Comparison of ENCODE assay signal across 10 cellular contexts in the genomic region with DNA sequence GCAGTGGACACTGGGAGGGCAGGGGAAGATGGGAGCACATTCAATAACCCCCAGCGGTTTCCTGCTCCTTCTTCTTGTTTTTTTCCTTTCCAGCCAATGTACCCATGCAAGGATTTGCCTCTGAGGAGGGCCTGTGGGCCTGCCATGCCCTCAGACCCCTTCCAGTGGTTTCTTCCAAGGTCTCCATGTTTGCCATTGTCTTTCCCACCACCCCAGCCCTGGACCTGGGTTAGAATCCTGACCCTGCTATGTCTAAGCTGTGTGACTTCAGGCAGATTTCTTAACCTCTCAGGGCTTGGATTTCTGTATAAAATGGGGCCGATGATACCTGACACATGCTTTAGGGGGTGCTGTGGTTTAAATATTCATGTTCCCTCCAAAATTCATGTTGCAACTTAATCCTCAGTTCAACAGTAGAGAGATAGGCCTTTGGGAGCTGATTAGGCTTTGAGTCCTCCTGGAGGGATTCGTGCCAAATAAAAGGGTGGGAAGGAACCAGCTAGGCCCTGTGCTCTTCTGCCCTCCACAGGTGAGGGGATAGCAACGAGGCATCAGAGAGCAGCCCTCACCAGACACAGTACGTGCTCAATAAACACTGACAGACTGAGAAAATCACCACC. TPM values are rescaled to one million over a fixed set of nuclear protein-coding genes. Genes with fewer than 3 reads are reported as not detected.
DNase-seq lines count a peak whose midpoint lies in the region; ATAC-seq and TF ChIP-seq lines count a peak whose summit lies in the region.
"Had no signal": no experiment of that assay in that cellular context is flagged by ENCODE, and none has a peak within 500 bp of the region (broad histone marks: within the 10 kb centered on the region; RNA-seq: fewer than 3 reads in every experiment).

No MANE protein-coding gene starts in this region.

- no peak overlapping the region for H2AFZ ChIP-seq in fibroblast of lung (ENCODE audit: low read length)

- H3K27ac Mint-ChIP-seq in activated T-helper 17 cell treated with anti-CD3 and anti-CD28 coated beads, Interleukin-2, amount 50 U/mL, for 72 hours = no peak overlapping the region
- H3K27ac Mint-ChIP-seq: dendritic cell treated with granulocyte-macrophage colony-stimulating factor and Interleukin-4, amounts not matched to agents 40 ng/mL and 50 ng/mL, for 4 days had no signal

- no peak overlapping the region for H3K4me2 ChIP-seq in fibroblast of lung (ENCODE audit: extremely low read depth, insufficient read depth, low read length)

- no peaks in the 10 kb centered on the region for H3K9me3 ChIP-seq in Peyer's patch
- H3K9me3 ChIP-seq in fibroblast of lung (ENCODE audit: control insufficient read depth, insufficient read depth, low read depth, low read length) = no peaks in the 10 kb centered on the region
- H3K9me3 ChIP-seq in tibial artery = no peaks in the 10 kb centered on the region
- H3K9me3 ChIP-seq: suprapubic skin had no signal

- DNase-seq in GM13976 (ENCODE audit: low spot score) = no peak
- no peak for DNase-seq in Peyer's patch
- peak; percentile 41 to 62 for DNase-seq in fibroblast of lung (ENCODE audit: low read depth in 2 of 2)
- DNase-seq in tibial artery = no peak
- no peak for DNase-seq in NCI-H2196 (lab: John Stamatoyannopoulos, UW; ENCODE audit: unreplicated experiment)

- no peaks in the 10 kb centered on the region for H3K4me1 Mint-ChIP-seq in activated T-helper 17 cell treated with anti-CD3 and anti-CD28 coated beads, Interleukin-2, amount 50 U/mL, for 72 hours

- H3K27me3 Mint-ChIP-seq in activated T-helper 17 cell treated with anti-CD3 and anti-CD28 coated beads, Interleukin-2, amount 50 U/mL, for 72 hours = no peaks in the 10 kb centered on the region
- H3K27me3 Mint-ChIP-seq: dendritic cell treated with granulocyte-macrophage colony-stimulating factor and Interleukin-4, amounts not matched to agents 40 ng/mL and 50 ng/mL, for 4 days had no signal

- no peaks in the 10 kb centered on the region for H4K20me1 ChIP-seq in fibroblast of lung (ENCODE audit: control insufficient read depth, extremely low read depth, insufficient read depth, low read length)

- no peak overlapping the region for H3K9ac ChIP-seq in fibroblast of lung (ENCODE audit: insufficient read depth, low read length)

- H3K9me3 Mint-ChIP-seq in activated T-helper 17 cell treated with anti-CD3 and anti-CD28 coated beads, Interleukin-2, amount 50 U/mL, for 72 hours = no peaks in the 10 kb centered on the region
- H3K9me3 Mint-ChIP-seq: dendritic cell treated with granulocyte-macrophage colony-stimulating factor and Interleukin-4, amounts not matched to agents 40 ng/mL and 50 ng/mL, for 4 days had no signal

- H3K4me3 Mint-ChIP-seq in activated T-helper 17 cell treated with anti-CD3 and anti-CD28 coated beads, Interleukin-2, amount 50 U/mL, for 72 hours = no peak overlapping the region
- H3K4me3 Mint-ChIP-seq: dendritic cell treated with granulocyte-macrophage colony-stimulating factor and Interleukin-4, amounts not matched to agents 40 ng/mL and 50 ng/mL, for 4 days had no signal

- H3K4me1 ChIP-seq in Peyer's patch (peaks cover 0 to 32% (median 6%) of the 10 kb centered on the region in 4 donors), fibroblast of lung (ENCODE audit: control insufficient read depth, extremely low read depth, insufficient read depth, low read length) (peaks cover 5% of the 10 kb centered on the region), tibial artery (peaks cover 0 to 9% (median 4%) of the 10 kb centered on the region in 4 donors)

- H3K27me3 ChIP-seq in Peyer's patch (no peaks in the 10 kb centered on the region), fibroblast of lung (ENCODE audit: control insufficient read depth, insufficient read depth, low read length) (no peaks in the 10 kb centered on the region), tibial artery (no peaks in the 10 kb centered on the region)
- H3K27me3 ChIP-seq: suprapubic skin had no signal

- in situ Hi-C loops in GM13976 (cut with MboI; ENCODE audit: low sequenced_read_pairs, unreplicated experiment) = no loop called here

- TF ChIP-seq CTCF in 22Rv1 (IDR thresholded peaks at IDR 0.05) (peak; percentile 16), GM13976 (IDR thresholded peaks at IDR 0.05; ENCODE audit: borderline replicate concordance, control extremely low read depth, extremely low read depth, insufficient read depth, missing control alignments) (peak; percentile 2), Peyer's patch (IDR thresholded peaks at IDR 0.05) (peak in 3 of 6 experiments; percentile 59 to 75 (median 66)), fibroblast of lung (conservative IDR thresholded peaks at IDR 0.05 in 1 of 2, IDR thresholded peaks at IDR 0.05 in 1 of 2; ENCODE audit: low read depth in 1 of 2, low read length in 2 of 2) (peak; percentile 46 to 50), tibial artery (IDR thresholded peaks at IDR 0.05) (no peak)

- no peak overlapping the region for H3K27ac ChIP-seq in 22Rv1
- peak overlapping the region in 3 of 4 donors; percentile 49 to 92 (median 81) for H3K27ac ChIP-seq in Peyer's patch
- H3K27ac ChIP-seq in fibroblast of lung (ENCODE audit: insufficient read depth, low read length) = no peak overlapping the region
- H3K27ac ChIP-seq in tibial artery = no peak overlapping the region
- H3K27ac ChIP-seq: suprapubic skin had no signal

- no peaks in the 10 kb centered on the region for H3K79me2 ChIP-seq in fibroblast of lung (ENCODE audit: control insufficient read depth, insufficient read depth, low read length)

- ATAC-seq in HG02759 (IDR thresholded peaks at IDR 0.05; ENCODE audit: unreplicated experiment) = no peak
- no peak for ATAC-seq in activated T-helper 17 cell treated with anti-CD3 and anti-CD28 coated beads, Interleukin-2, amount 50 U/mL, for 72 hours (replicated peaks)

- no peaks in the 10 kb centered on the region for H3K36me3 Mint-ChIP-seq in activated T-helper 17 cell treated with anti-CD3 and anti-CD28 coated beads, Interleukin-2, amount 50 U/mL, for 72 hours (ENCODE audit: low read depth)

- intact Hi-C loops in tibial artery (cut with DNase I; ENCODE audit: low total_unique reads) = no loop called here

- H3K36me3 ChIP-seq in Peyer's patch (no peaks in the 10 kb centered on the region), fibroblast of lung (ENCODE audit: control insufficient read depth, insufficient read depth, low read length) (no peaks in the 10 kb centered on the region), tibial artery (no peaks in the 10 kb centered on the region)
- H3K36me3 ChIP-seq: suprapubic skin had no signal

- no peak overlapping the region for H3K4me3 ChIP-seq in Peyer's patch
- H3K4me3 ChIP-seq in fibroblast of lung (replicated peaks in 1 of 4; ENCODE audit: control extremely low read depth in 1 of 4, insufficient read depth in 1 of 4, low read depth in 3 of 4, low read length in 4 of 4) = no peak overlapping the region
- H3K4me3 ChIP-seq in tibial artery = no peak overlapping the region
- H3K4me3 ChIP-seq: suprapubic skin had no signal

- TF ChIP-seq POLR2A in Peyer's patch (IDR thresholded peaks at IDR 0.05) = no peak

RNA-seq across cellular contexts. Expression of gene FLNB, which starts 46.3 kb away (rescaled TPM):
- 100 to 1,000 TPM; 116 to 533 (median 439) TPM for total RNA-seq in Peyer's patch
- total RNA-seq in fibroblast of lung = 51.6 and 81.7 TPM in 2 replicates
- polyA plus RNA-seq in fibroblast of lung = 47.9 and 105 TPM in 2 replicates
- 58.4 and 119 TPM in 2 replicates for polyA plus RNA-seq in fibroblast of lung (2012)
- 157 and 358 TPM in 2 replicates for polyA minus RNA-seq in fibroblast of lung (ENCODE audit: low replicate concordance)
- total RNA-seq in activated T-helper 17 cell treated with anti-CD3 and anti-CD28 coated beads, Interleukin-2, amount 50 U/mL, for 72 hours = 10 to 100 TPM; 22.5 to 23.6 TPM

Comparison
In these comparisons a context has a peak if more than half of its experiments do, and no peak if none do; other contexts are left out.
1. H3K27ac ChIP-seq: peak in Peyer's patch (3 of 4); none in 22Rv1 (single experiment), fibroblast of lung (single experiment) and tibial artery (0 of 2).
2. CTCF ChIP-seq: peak in 22Rv1 (single experiment), GM13976 (single experiment) and fibroblast of lung (2 of 2); none in tibial artery (0 of 2).
3. DNase-seq: peak in fibroblast of lung (2 of 2); none in GM13976 (single experiment), Peyer's patch (0 of 3), tibial artery (0 of 2) and NCI-H2196 (single experiment).